In the genomic region with DNA sequence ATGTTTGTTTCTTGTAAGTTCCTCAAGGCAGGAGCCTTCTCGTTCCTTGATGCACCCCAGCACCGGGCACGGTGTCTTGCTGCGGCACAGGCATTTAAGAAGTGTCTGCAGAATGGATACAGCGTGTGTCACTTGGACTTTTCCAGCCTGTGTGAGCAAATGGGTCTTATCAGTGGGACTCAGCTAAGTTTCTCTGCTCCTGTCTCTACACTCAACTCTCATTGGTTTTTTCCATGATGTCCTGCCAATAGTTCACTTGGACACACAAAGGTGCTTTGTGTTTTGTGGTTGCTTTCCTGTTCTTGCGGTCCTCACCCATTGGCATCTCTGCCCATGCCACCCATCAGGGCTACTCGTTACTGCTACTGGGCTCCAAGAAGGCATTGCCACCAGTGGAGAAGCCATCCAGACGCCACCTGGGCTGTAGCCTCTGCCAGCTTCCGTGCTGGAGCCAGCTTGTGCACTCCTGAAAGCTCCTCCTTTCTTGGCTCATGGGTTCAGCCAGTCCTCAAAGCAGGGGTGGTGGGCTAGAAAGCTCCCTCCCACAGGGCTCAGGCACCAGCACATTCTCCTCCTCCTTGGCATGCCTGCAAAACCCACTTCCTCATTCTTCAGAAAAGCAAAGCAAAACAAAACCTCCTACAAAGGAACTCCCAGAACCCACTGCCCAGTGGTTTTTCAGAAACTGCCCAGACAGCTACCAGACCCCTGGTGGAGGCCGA, we compare ENCODE assay signal across 2 cellular contexts.
TF ChIP-seq lines count a peak whose summit lies in the region.

No MANE protein-coding gene starts in this region.

TF ChIP-seq in GM12878, 131 proteins besides CTCF, POLR2A, EP300 and RAD21 (continues in another document):
- TF ChIP-seq, protein P1, sequence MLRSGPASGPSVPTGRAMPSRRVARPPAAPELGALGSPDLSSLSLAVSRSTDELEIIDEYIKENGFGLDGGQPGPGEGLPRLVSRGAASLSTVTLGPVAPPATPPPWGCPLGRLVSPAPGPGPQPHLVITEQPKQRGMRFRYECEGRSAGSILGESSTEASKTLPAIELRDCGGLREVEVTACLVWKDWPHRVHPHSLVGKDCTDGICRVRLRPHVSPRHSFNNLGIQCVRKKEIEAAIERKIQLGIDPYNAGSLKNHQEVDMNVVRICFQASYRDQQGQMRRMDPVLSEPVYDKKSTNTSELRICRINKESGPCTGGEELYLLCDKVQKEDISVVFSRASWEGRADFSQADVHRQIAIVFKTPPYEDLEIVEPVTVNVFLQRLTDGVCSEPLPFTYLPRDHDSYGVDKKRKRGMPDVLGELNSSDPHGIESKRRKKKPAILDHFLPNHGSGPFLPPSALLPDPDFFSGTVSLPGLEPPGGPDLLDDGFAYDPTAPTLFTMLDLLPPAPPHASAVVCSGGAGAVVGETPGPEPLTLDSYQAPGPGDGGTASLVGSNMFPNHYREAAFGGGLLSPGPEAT (IDR thresholded peaks at IDR 0.05; ENCODE audit: low read depth): peak; percentile 45; the same call in 1 of the 2 replicates
- peak; percentile 40 to 56; a peak in 2 of 4 replicates for TF ChIP-seq BHLHE40 (IDR thresholded peaks at IDR 0.05; ENCODE audit: borderline replicate concordance in 1 of 2, low read depth in 2 of 2, low read length in 1 of 2)
- TF ChIP-seq POLR2AphosphoS5 (IDR thresholded peaks at IDR 0.05; ENCODE audit: low read length): no peak
- TF ChIP-seq SMC3 (IDR thresholded peaks at IDR 0.05; ENCODE audit: borderline replicate concordance, low read length): no peak; the same call in 1 of the 2 replicates
- 0 out of 2 replicates have a peak, but pooled peaks have one; percentile 15 for TF ChIP-seq ATF7 (IDR thresholded peaks at IDR 0.05; ENCODE audit: low read depth)
- TF ChIP-seq GATAD2B (conservative IDR thresholded peaks at IDR 0.05; ENCODE audit: low read depth): peak; percentile 60; the same call in 1 of the 2 replicates
- TF ChIP-seq LARP7 (IDR thresholded peaks at IDR 0.05): no peak; the same call in 1 of the 2 replicates
- TF ChIP-seq IKZF2 (IDR thresholded peaks at IDR 0.05): peak; percentile 80 to 81; a peak in 2 of 4 replicates
- TF ChIP-seq RB1 (IDR thresholded peaks at IDR 0.05; ENCODE audit: borderline replicate concordance): no peak
- TF ChIP-seq, protein P2, sequence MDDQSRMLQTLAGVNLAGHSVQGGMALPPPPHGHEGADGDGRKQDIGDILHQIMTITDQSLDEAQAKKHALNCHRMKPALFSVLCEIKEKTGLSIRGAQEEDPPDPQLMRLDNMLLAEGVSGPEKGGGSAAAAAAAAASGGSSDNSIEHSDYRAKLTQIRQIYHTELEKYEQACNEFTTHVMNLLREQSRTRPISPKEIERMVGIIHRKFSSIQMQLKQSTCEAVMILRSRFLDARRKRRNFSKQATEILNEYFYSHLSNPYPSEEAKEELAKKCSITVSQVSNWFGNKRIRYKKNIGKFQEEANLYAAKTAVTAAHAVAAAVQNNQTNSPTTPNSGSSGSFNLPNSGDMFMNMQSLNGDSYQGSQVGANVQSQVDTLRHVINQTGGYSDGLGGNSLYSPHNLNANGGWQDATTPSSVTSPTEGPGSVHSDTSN (IDR thresholded peaks at IDR 0.05; ENCODE audit: insufficient replicate concordance, low read depth, low read length): no peak
- TF ChIP-seq, protein P3, sequence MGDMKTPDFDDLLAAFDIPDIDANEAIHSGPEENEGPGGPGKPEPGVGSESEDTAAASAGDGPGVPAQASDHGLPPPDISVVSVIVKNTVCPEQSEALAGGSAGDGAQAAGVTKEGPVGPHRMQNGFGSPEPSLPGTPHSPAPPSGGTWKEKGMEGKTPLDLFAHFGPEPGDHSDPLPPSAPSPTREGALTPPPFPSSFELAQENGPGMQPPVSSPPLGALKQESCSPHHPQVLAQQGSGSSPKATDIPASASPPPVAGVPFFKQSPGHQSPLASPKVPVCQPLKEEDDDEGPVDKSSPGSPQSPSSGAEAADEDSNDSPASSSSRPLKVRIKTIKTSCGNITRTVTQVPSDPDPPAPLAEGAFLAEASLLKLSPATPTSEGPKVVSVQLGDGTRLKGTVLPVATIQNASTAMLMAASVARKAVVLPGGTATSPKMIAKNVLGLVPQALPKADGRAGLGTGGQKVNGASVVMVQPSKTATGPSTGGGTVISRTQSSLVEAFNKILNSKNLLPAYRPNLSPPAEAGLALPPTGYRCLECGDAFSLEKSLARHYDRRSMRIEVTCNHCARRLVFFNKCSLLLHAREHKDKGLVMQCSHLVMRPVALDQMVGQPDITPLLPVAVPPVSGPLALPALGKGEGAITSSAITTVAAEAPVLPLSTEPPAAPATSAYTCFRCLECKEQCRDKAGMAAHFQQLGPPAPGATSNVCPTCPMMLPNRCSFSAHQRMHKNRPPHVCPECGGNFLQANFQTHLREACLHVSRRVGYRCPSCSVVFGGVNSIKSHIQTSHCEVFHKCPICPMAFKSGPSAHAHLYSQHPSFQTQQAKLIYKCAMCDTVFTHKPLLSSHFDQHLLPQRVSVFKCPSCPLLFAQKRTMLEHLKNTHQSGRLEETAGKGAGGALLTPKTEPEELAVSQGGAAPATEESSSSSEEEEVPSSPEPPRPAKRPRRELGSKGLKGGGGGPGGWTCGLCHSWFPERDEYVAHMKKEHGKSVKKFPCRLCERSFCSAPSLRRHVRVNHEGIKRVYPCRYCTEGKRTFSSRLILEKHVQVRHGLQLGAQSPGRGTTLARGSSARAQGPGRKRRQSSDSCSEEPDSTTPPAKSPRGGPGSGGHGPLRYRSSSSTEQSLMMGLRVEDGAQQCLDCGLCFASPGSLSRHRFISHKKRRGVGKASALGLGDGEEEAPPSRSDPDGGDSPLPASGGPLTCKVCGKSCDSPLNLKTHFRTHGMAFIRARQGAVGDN (IDR thresholded peaks at IDR 0.05): peak; percentile 93
- TF ChIP-seq CBFB (IDR thresholded peaks at IDR 0.05; ENCODE audit: low read depth): no peak
- TF ChIP-seq ZNF622 (IDR thresholded peaks at IDR 0.05): no peak
- no peak for TF ChIP-seq IRF4 (IDR thresholded peaks at IDR 0.05; ENCODE audit: low read depth, low read length)
- TF ChIP-seq MTA2 (IDR thresholded peaks at IDR 0.05; ENCODE audit: low read depth): peak; percentile 47; the same call in 1 of the 2 replicates
- TF ChIP-seq IKZF1 (conservative IDR thresholded peaks at IDR 0.05): peak; percentile 75; the same call in 1 of the 2 replicates
- peak; percentile 17; the same call in 1 of the 2 replicates for TF ChIP-seq RUNX3 (IDR thresholded peaks at IDR 0.05; ENCODE audit: low read length)
- TF ChIP-seq SMARCA5 (IDR thresholded peaks at IDR 0.05): peak; percentile 43; the same call in 1 of the 2 replicates
- TF ChIP-seq HDGF (IDR thresholded peaks at IDR 0.05): 0 out of 2 replicates have a peak, but pooled peaks have one; percentile 52
- TF ChIP-seq TCF7 (IDR thresholded peaks at IDR 0.05; ENCODE audit: borderline replicate concordance): no peak
- peak; percentile 98 for TF ChIP-seq SPI1 (IDR thresholded peaks at IDR 0.05; ENCODE audit: borderline replicate concordance, insufficient read depth, low read depth, low read length)
- TF ChIP-seq SMAD1 (IDR thresholded peaks at IDR 0.05; ENCODE audit: low read depth, partially characterized antibody): no peak
- TF ChIP-seq DPF2 (IDR thresholded peaks at IDR 0.05): peak; percentile 75

TF ChIP-seq in WTC11, 78 proteins besides CTCF, POLR2A, EP300 and RAD21:
- no peak for TF ChIP-seq HMGA2 (CRISPR knock-in tag; IDR thresholded peaks at IDR 0.05)
- TF ChIP-seq JAZF1 (CRISPR knock-in tag; IDR thresholded peaks at IDR 0.05): no peak
- no peak for TF ChIP-seq SMAD3 (CRISPR knock-in tag; IDR thresholded peaks at IDR 0.05; ENCODE audit: borderline replicate concordance)
- no peak for TF ChIP-seq ZNF396 (CRISPR knock-in tag; IDR thresholded peaks at IDR 0.05; ENCODE audit: borderline replicate concordance)
- TF ChIP-seq, protein P4, sequence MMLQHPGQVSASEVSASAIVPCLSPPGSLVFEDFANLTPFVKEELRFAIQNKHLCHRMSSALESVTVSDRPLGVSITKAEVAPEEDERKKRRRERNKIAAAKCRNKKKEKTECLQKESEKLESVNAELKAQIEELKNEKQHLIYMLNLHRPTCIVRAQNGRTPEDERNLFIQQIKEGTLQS (CRISPR knock-in tag; conservative IDR thresholded peaks at IDR 0.05): no peak
- TF ChIP-seq GRHL2 (CRISPR knock-in tag; IDR thresholded peaks at IDR 0.05; ENCODE audit: insufficient replicate concordance, severe bottlenecking): no peak
